In genomic region chr9:22437461-22438067, GRCh38 we compare ENCODE assay signal across 1 cellular context. TPM values are rescaled to one million over a fixed set of nuclear protein-coding genes. Genes with fewer than 3 reads are reported as not detected.
"Had no signal": no experiment of that assay in that cellular context is flagged by ENCODE, and none has a peak within 500 bp of the region (broad histone marks: within the 10 kb centered on the region; RNA-seq: fewer than 3 reads in every experiment).

No MANE protein-coding gene starts in this region.

RNA-seq across cellular contexts. Expression of gene DMRTA1, which starts 9.1 kb away (rescaled TPM):
- polyA plus RNA-seq: immature natural killer cell had no signal
